In genomic region chr6:111201764-111202163, GRCh38 we compare ENCODE assay signal across 18 cellular contexts.
"Had no signal": no experiment of that assay in that cellular context is flagged by ENCODE, and none has a peak within 500 bp of the region (broad histone marks: within the 10 kb centered on the region; RNA-seq: fewer than 3 reads in every experiment).

No MANE protein-coding gene starts in this region.

- H3K4me3 ChIP-seq: heart left ventricle, thyroid gland had no signal

- H3K27ac Mint-ChIP-seq: activated naive CD4-positive, alpha-beta T cell treated with anti-CD3 and anti-CD28 coated beads for 36 hours; activated T-cell treated with anti-CD3 and anti-CD28 coated beads, Interleukin-2, amount 50 U/mL, for 24 hours; activated T-helper 2 cell treated with anti-CD3 and anti-CD28 coated beads, Interferon-gamma antibody, Interleukin-2, Interleukin-4, amounts not matched to agents 10 μg/mL and 5 μg/mL and 100 μg/mL, durations not matched to agents 14 hours and 24 hours and 36 hours; mesothelial cell of epicardium; progenitor cell of endocrine pancreas had no signal

- H3K27ac ChIP-seq: heart left ventricle, thyroid gland, WERI-Rb-1 had no signal

- H3K36me3 Mint-ChIP-seq: mesothelial cell of epicardium had no signal

- ATAC-seq: heart left ventricle had no signal

- H3K9me3 Mint-ChIP-seq: activated naive CD4-positive, alpha-beta T cell treated with anti-CD3 and anti-CD28 coated beads for 36 hours; activated T-cell treated with anti-CD3 and anti-CD28 coated beads, Interleukin-2, amount 50 U/mL, for 24 hours; activated T-helper 2 cell treated with anti-CD3 and anti-CD28 coated beads, Interferon-gamma antibody, Interleukin-2, Interleukin-4, amounts not matched to agents 10 μg/mL and 5 μg/mL and 100 μg/mL, durations not matched to agents 14 hours and 24 hours and 36 hours; mesothelial cell of epicardium; neural crest cell had no signal

- H3K4me3 Mint-ChIP-seq: activated naive CD4-positive, alpha-beta T cell treated with anti-CD3 and anti-CD28 coated beads for 36 hours; activated T-cell treated with anti-CD3 and anti-CD28 coated beads, Interleukin-2, amount 50 U/mL, for 24 hours; mesothelial cell of epicardium; neural crest cell had no signal

- H3K27me3 ChIP-seq: heart left ventricle, thyroid gland had no signal

- H3K27me3 Mint-ChIP-seq: activated T-cell treated with anti-CD3 and anti-CD28 coated beads, Interleukin-2, amount 50 U/mL, for 24 hours; progenitor cell of endocrine pancreas had no signal

- H3K9me3 ChIP-seq: heart left ventricle, thyroid gland had no signal

- H3K36me3 ChIP-seq: heart left ventricle, thyroid gland, WERI-Rb-1 had no signal

- DNase-seq: activated CD4-positive, alpha-beta T cell treated with anti-CD3 and anti-CD28 coated beads, Interleukin-2, amount 50 U/mL, for 48 hours; activated naive CD4-positive, alpha-beta T cell treated with anti-CD3 and anti-CD28 coated beads for 36 hours; activated T-cell treated with anti-CD3 and anti-CD28 coated beads, Interleukin-2, amount 50 U/mL, for 24 hours; effector CD4-positive, alpha-beta T cell; heart left ventricle; kidney; stimulated activated CD4-positive, alpha-beta T cell treated with anti-CD3 and anti-CD28 coated beads, Interleukin-12 subunit alpha, Interleukin-12 subunit beta, amount 100 ng/mL, for 4 hours; stimulated activated CD4-positive, alpha-beta T cell treated with anti-CD3 and anti-CD28 coated beads, Interleukin-1b, Interleukin-23, amount 100 ng/mL, for 48 hours; stimulated activated CD8-positive, alpha-beta memory T cell treated with anti-CD3 and anti-CD28 coated beads, Interleukin-4, amount 100 ng/mL, for 48 hours; stimulated activated naive CD4-positive, alpha-beta T cell; T-helper 1 cell; T-helper 9 cell; thyroid gland; WERI-Rb-1 had no signal
